13 cellular contexts compared by ENCODE assay signal in genomic region chr3:37443363-37444035, GRCh38. TPM values are rescaled to one million over a fixed set of nuclear protein-coding genes. Genes with fewer than 3 reads are reported as not detected.
"Had no signal": no experiment of that assay in that cellular context is flagged by ENCODE, and none has a peak within 500 bp of the region (broad histone marks: within the 10 kb centered on the region; RNA-seq: fewer than 3 reads in every experiment).

No MANE protein-coding gene starts in this region.

- H3K36me3 ChIP-seq: heart left ventricle, pancreas, tibial nerve had no signal

- ATAC-seq: left colon; mucosa of descending colon; naive thymus-derived CD4-positive, alpha-beta T cell; pancreas had no signal

- H3K4me1 ChIP-seq: pancreas had no signal

- H3K27me3 ChIP-seq: tibial nerve had no signal

- FAIRE-seq: frontal cortex, pancreas had no signal

- H3K4me3 ChIP-seq: heart left ventricle, mucosa of descending colon, pancreas, tibial nerve had no signal

- H3K9me3 ChIP-seq: mucosa of descending colon, pancreas had no signal

- DNase-seq: activated CD4-positive, alpha-beta T cell treated with anti-CD3 and anti-CD28 coated beads, Interleukin-2, amount 10 ng/mL, durations not matched to agents 7 days and 5 days; activated naive CD8-positive, alpha-beta T cell treated with anti-CD3 and anti-CD28 coated beads for 36 hours; cerebellar nuclear complex; effector memory CD4-positive, alpha-beta T cell; heart left ventricle; left colon; mucosa of descending colon; naive thymus-derived CD4-positive, alpha-beta T cell; pancreas; stimulated activated CD4-positive, alpha-beta T cell treated with anti-CD3 and anti-CD28 coated beads, Interleukin-1b, Interleukin-23, amount 100 ng/mL, for 48 hours; SW 1271 had no signal

- H3K27ac ChIP-seq: heart left ventricle, pancreas, tibial nerve had no signal

RNA-seq across cellular contexts. Expression of gene ITGA9, which starts 8.4 kb away (rescaled TPM):
- total RNA-seq: activated CD4-positive, alpha-beta T cell treated with anti-CD3 and anti-CD28 coated beads, Interleukin-2, amount 10 ng/mL, durations not matched to agents 7 days and 5 days had no signal
